ENCODE assay signal across 10 cellular contexts in genomic region chr2:10654069-10654468, GRCh38. TPM values are rescaled to one million over a fixed set of nuclear protein-coding genes. Genes with fewer than 3 reads are reported as not detected.
A peak's percentile ranks its signal among the peaks of the same experiment; 100 is the strongest.
DNase-seq lines count a peak whose midpoint lies in the region; ATAC-seq, FAIRE-seq and TF ChIP-seq lines count a peak whose summit lies in the region.
"Had no signal": no experiment of that assay in that cellular context is flagged by ENCODE, and none has a peak within 500 bp of the region (broad histone marks: within the 10 kb centered on the region; RNA-seq: fewer than 3 reads in every experiment).

No MANE protein-coding gene starts in this region.

- H3K27ac ChIP-seq in breast epithelium, result no peak overlapping the region
- H3K27ac ChIP-seq: BLaER1, body of pancreas had no signal

- H3K36me3 ChIP-seq in breast epithelium, result no peaks in the 10 kb centered on the region

- H3K36me3 Mint-ChIP-seq in MCF 10A (ENCODE audit: insufficient read depth, unreplicated experiment) (peaks cover 94% of the 10 kb centered on the region), immature natural killer cell (peaks cover 36 to 50% (median 43%) of the 10 kb centered on the region in 3 donors)
- peaks cover 47% of the 10 kb centered on the region for H3K36me3 Mint-ChIP-seq in activated T-cell treated with anti-CD3 and anti-CD28 coated beads, Interleukin-2, amount 50 U/mL, for 4 hours (ENCODE audit: insufficient read depth)

- POLR2A ChIA-PET in MCF 10A (lab: Yijun Ruan, JAX), result interaction anchor here (0.7 to 1.3 kb wide), 6 partner anchors 14 to 337 kb away, joined by 3 to 4 read pairs (median 3); partner anchors contain the start of gene ODC1

- TF ChIP-seq POLR2A in breast epithelium (IDR thresholded peaks at IDR 0.05), result no peak

- no peak overlapping the region for H3K4me3 ChIP-seq in breast epithelium
- H3K4me3 ChIP-seq: BLaER1, body of pancreas had no signal

- peak; percentile 96 for ATAC-seq in activated T-cell treated with anti-CD3 and anti-CD28 coated beads, Interleukin-2, amount 50 U/mL, for 4 hours
- ATAC-seq in HG03571 (IDR thresholded peaks at IDR 0.05; ENCODE audit: unreplicated experiment), result no peak
- ATAC-seq: body of pancreas had no signal

- TF ChIP-seq CTCF in MCF 10A (IDR thresholded peaks at IDR 0.05; ENCODE audit: unreplicated experiment) (no peak), breast epithelium (IDR thresholded peaks at IDR 0.05) (no peak)

- no peaks in the 10 kb centered on the region for H3K4me1 ChIP-seq in breast epithelium
- H3K4me1 ChIP-seq: body of pancreas had no signal

- FAIRE-seq in urothelium cell line (lab: Jason Lieb, UNC), result peak; percentile 85

- no peaks in the 10 kb centered on the region for H3K9me3 Mint-ChIP-seq in MCF 10A (ENCODE audit: unreplicated experiment)
- H3K9me3 Mint-ChIP-seq in activated T-cell treated with anti-CD3 and anti-CD28 coated beads, Interleukin-2, amount 50 U/mL, for 4 hours, result no peaks in the 10 kb centered on the region
- no peaks in the 10 kb centered on the region for H3K9me3 Mint-ChIP-seq in immature natural killer cell

- no TSS peak for BruUV-seq in MCF 10A (replicated peaks; lab: Mats Ljungman, UMichigan)

- H3K4me3 Mint-ChIP-seq in MCF 10A (ENCODE audit: unreplicated experiment), result no peak overlapping the region
- peak overlapping the region; percentile 45 for H3K4me3 Mint-ChIP-seq in activated T-cell treated with anti-CD3 and anti-CD28 coated beads, Interleukin-2, amount 50 U/mL, for 4 hours
- H3K4me3 Mint-ChIP-seq in immature natural killer cell, result peak overlapping the region in 1 of 5 donors; percentile 49

- H3K4me1 Mint-ChIP-seq in MCF 10A (ENCODE audit: insufficient read depth, unreplicated experiment) (peaks cover 29% of the 10 kb centered on the region), immature natural killer cell (peaks cover 11% of the 10 kb centered on the region in 2 donors)
- H3K4me1 Mint-ChIP-seq in activated T-cell treated with anti-CD3 and anti-CD28 coated beads, Interleukin-2, amount 50 U/mL, for 4 hours (ENCODE audit: low read depth), result peaks cover 49% of the 10 kb centered on the region

- H3K27me3 ChIP-seq in breast epithelium, result no peaks in the 10 kb centered on the region
- H3K27me3 ChIP-seq: BLaER1, body of pancreas had no signal

- H3K27ac Mint-ChIP-seq in MCF 10A (ENCODE audit: low read depth, unreplicated experiment) (peak overlapping the region; percentile 6), immature natural killer cell (no peak overlapping the region)

- CTCF ChIA-PET in MCF 10A (lab: Yijun Ruan, JAX), result interaction anchor here (0.5 to 1.4 kb wide), 4 partner anchors 35 to 582 kb away, joined by 3 to 7 read pairs (median 4); no protein-coding TSS in a partner anchor

- peak; percentile 84 for DNase-seq in MCF 10A (ENCODE audit: unreplicated experiment)
- no peak for DNase-seq in breast epithelium (ENCODE audit: low spot score in 2 of 2)
- DNase-seq in activated T-cell treated with anti-CD3 and anti-CD28 coated beads, Interleukin-2, amount 50 U/mL, for 4 hours, result peak; percentile 58
- DNase-seq in kidney tubule cell (ENCODE audit: low spot score), result peak; percentile 90
- peak; percentile 66 for DNase-seq in urothelium cell line (ENCODE audit: low spot score)
- DNase-seq in NCI-H2029 (lab: John Stamatoyannopoulos, UW), result no peak
- DNase-seq in immature natural killer cell, result no peak

- no peaks in the 10 kb centered on the region for H3K9me3 ChIP-seq in breast epithelium
- H3K9me3 ChIP-seq: BLaER1, body of pancreas had no signal

- intact Hi-C loops in MCF 10A (cut with micrococcal nuclease), result no loop called here
- intact Hi-C loops in breast epithelium (cut with DNase I; ENCODE audit: low total_unique reads), result no loop called here

- no peaks in the 10 kb centered on the region for H3K27me3 Mint-ChIP-seq in MCF 10A (ENCODE audit: insufficient read depth, unreplicated experiment)
- H3K27me3 Mint-ChIP-seq in activated T-cell treated with anti-CD3 and anti-CD28 coated beads, Interleukin-2, amount 50 U/mL, for 4 hours (ENCODE audit: low read depth), result no peaks in the 10 kb centered on the region
- H3K27me3 Mint-ChIP-seq in immature natural killer cell (ENCODE audit: low read depth in 3 of 3), result no peaks in the 10 kb centered on the region

RNA-seq across cellular contexts. Expression of gene NOL10, which starts 35.7 kb away (rescaled TPM):
- total RNA-seq in MCF 10A (2022), result 35.4 and 40.9 TPM in 2 replicates
- 10 to 100 TPM; 23.5 to 41.6 (median 31.1) TPM for total RNA-seq in breast epithelium
- total RNA-seq in activated T-cell treated with anti-CD3 and anti-CD28 coated beads, Interleukin-2, amount 50 U/mL, for 4 hours, result 10 to 100 TPM; 63.2 to 74.8 (median 69.2) TPM
- 10 to 100 TPM; 11.9 to 23.3 (median 17.4) TPM for polyA plus RNA-seq in immature natural killer cell

Comparison
In these comparisons a context has a peak if more than half of its experiments do, and no peak if none do; other contexts are left out.
1. DNase-seq: peak in MCF 10A (single experiment), activated T-cell treated with anti-CD3 and anti-CD28 coated beads, Interleukin-2, amount 50 U/mL, for 4 hours (single experiment), kidney tubule cell (single experiment) and urothelium cell line (single experiment); none in breast epithelium (0 of 2), NCI-H2029 (single experiment) and immature natural killer cell (0 of 3).